9 cellular contexts compared by ENCODE assay signal in genomic region chr1:203173566-203173965, GRCh38. TPM values are rescaled to one million over a fixed set of nuclear protein-coding genes. Genes with fewer than 3 reads are reported as not detected.
DNase-seq lines count a peak whose midpoint lies in the region; ATAC-seq and TF ChIP-seq lines count a peak whose summit lies in the region.
"Had no signal": no experiment of that assay in that cellular context is flagged by ENCODE, and none has a peak within 500 bp of the region (broad histone marks: within the 10 kb centered on the region; RNA-seq: fewer than 3 reads in every experiment).

No MANE protein-coding gene starts in this region.

- H3K27ac Mint-ChIP-seq in glutamatergic neuron (ENCODE audit: unreplicated experiment) (peak overlapping the region; percentile 43), mesothelial cell of epicardium (no peak overlapping the region)

- DNase-seq in glutamatergic neuron = peak; percentile 64
- DNase-seq in COR-L47 (lab: John Stamatoyannopoulos, UW) = no peak
- DNase-seq in mesothelial cell of epicardium (ENCODE audit: low spot score in 2 of 2, unreplicated experiment in 2 of 2) = no peak
- no peak for DNase-seq in glomerular visceral epithelial cell (ENCODE audit: extremely low spot score)
- DNase-seq in GM03348 (ENCODE audit: low spot score) = no peak
- DNase-seq: NCI-H2029 had no signal

- ATAC-seq in GM18505 (IDR thresholded peaks at IDR 0.05; ENCODE audit: unreplicated experiment) (peak; percentile 77), GM21515 (IDR thresholded peaks at IDR 0.05; ENCODE audit: unreplicated experiment) (peak; percentile 72), HG03469 (IDR thresholded peaks at IDR 0.05; ENCODE audit: unreplicated experiment) (peak; percentile 72)

- H3K4me3 Mint-ChIP-seq in glutamatergic neuron (ENCODE audit: unreplicated experiment) (peak overlapping the region; percentile 38), mesothelial cell of epicardium (no peak overlapping the region)

- no peak for TF ChIP-seq POLR2A in GM18505 (IDR thresholded peaks at IDR 0.05; ENCODE audit: borderline replicate concordance, extremely low read depth, insufficient read depth, insufficient read length)

- H3K36me3 Mint-ChIP-seq in glutamatergic neuron (ENCODE audit: unreplicated experiment) (no peaks in the 10 kb centered on the region), mesothelial cell of epicardium (no peaks in the 10 kb centered on the region)

- H3K9me3 Mint-ChIP-seq in glutamatergic neuron (ENCODE audit: unreplicated experiment) (peaks cover 6% of the 10 kb centered on the region), mesothelial cell of epicardium (no peaks in the 10 kb centered on the region)

- H3K27me3 Mint-ChIP-seq in glutamatergic neuron (ENCODE audit: unreplicated experiment) (peaks cover 13% of the 10 kb centered on the region), mesothelial cell of epicardium (ENCODE audit: low read depth) (peaks cover 1% of the 10 kb centered on the region)

- H3K4me1 Mint-ChIP-seq in glutamatergic neuron (ENCODE audit: low read depth, unreplicated experiment) (peaks cover 17% of the 10 kb centered on the region), mesothelial cell of epicardium (peaks cover 9% of the 10 kb centered on the region)

- TF ChIP-seq CTCF in glutamatergic neuron (IDR thresholded peaks at IDR 0.05; ENCODE audit: partially characterized antibody, unreplicated experiment) (no peak), mesothelial cell of epicardium (IDR thresholded peaks at IDR 0.05; ENCODE audit: unreplicated experiment) (no peak)

RNA-seq across cellular contexts. Expression of gene MYBPH, which starts 2.1 kb away (rescaled TPM):
- total RNA-seq in glutamatergic neuron (ENCODE audit: unreplicated experiment) (not detected), mesothelial cell of epicardium (not detected in 3 replicates)

RNA-seq across cellular contexts. Expression of gene CHI3L1, which starts 12.9 kb away (rescaled TPM):
- total RNA-seq in glutamatergic neuron (ENCODE audit: unreplicated experiment) (not detected), mesothelial cell of epicardium (0.13 to 0.32 TPM (median 0.22 TPM) in 3 replicates)

RNA-seq across cellular contexts. Expression of gene ADORA1, which starts 46.0 kb away (rescaled TPM):
- 1.2 TPM for total RNA-seq in glutamatergic neuron (ENCODE audit: unreplicated experiment)
- 2.9 to 4.3 TPM (median 3.8 TPM) in 3 replicates for total RNA-seq in mesothelial cell of epicardium

RNA-seq across cellular contexts. Expression of gene CHIT1, which starts 55.9 kb away (rescaled TPM):
- 0.10 TPM for total RNA-seq in glutamatergic neuron (ENCODE audit: unreplicated experiment)
- total RNA-seq in mesothelial cell of epicardium = 0.13 to 0.18 TPM in 2 of 3 replicates, not detected in the other
